Comparison of ENCODE assay signal across 1 cellular context in the genomic region with DNA sequence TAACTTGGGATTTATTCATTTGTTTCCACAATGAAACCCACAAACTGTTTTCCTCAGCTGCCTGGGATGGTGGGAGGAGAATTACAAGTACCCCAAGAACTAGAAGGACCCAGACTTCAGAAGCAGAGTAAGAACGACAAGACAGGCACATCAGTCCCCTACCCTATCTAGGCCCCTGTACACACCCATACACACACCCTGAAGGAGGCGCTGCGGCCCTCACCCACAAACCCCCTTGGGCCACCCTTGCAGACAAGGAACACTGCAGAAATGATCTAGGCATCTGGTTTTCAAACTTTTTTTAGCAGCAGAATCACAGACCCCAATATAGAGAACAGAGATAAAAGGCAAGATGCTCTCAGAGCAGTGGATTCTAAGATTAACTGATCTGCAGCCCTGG.
A peak's percentile ranks its signal among the peaks of the same experiment; 100 is the strongest.
TF ChIP-seq lines count a peak whose summit lies in the region.

No MANE protein-coding gene starts in this region.

TF ChIP-seq in K562, 482 proteins besides CTCF, POLR2A, EP300 and RAD21 (continued from another document):
- TF ChIP-seq, protein P1, sequence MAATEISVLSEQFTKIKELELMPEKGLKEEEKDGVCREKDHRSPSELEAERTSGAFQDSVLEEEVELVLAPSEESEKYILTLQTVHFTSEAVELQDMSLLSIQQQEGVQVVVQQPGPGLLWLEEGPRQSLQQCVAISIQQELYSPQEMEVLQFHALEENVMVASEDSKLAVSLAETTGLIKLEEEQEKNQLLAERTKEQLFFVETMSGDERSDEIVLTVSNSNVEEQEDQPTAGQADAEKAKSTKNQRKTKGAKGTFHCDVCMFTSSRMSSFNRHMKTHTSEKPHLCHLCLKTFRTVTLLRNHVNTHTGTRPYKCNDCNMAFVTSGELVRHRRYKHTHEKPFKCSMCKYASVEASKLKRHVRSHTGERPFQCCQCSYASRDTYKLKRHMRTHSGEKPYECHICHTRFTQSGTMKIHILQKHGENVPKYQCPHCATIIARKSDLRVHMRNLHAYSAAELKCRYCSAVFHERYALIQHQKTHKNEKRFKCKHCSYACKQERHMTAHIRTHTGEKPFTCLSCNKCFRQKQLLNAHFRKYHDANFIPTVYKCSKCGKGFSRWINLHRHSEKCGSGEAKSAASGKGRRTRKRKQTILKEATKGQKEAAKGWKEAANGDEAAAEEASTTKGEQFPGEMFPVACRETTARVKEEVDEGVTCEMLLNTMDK (IDR thresholded peaks at IDR 0.05; ENCODE audit: borderline replicate concordance, insufficient read depth, low read depth, low read length, poor library complexity, severe bottlenecking): peak; percentile 36
- no peak for TF ChIP-seq XRCC3 (IDR thresholded peaks at IDR 0.05)
